12 cellular contexts compared by ENCODE assay signal in the genomic region with DNA sequence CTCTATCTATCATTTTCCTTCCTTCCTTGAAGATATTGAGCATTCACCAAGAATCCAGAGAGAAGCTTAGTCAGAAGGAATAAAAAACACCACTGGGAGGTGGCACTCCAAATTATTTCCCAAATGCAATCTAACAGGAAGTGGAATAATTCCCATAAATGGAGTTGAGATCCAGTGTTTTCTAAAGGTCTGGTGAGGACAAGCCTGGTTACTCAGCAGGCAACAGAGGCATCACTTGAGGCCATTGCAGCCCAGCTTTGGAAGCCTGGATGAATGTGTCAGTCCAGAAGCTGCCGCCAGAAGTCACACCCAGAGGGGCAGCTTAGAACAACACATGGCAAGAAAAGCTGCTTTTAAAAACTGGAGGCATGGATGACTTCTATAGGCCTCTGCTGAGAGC.
DNase-seq lines count a peak whose midpoint lies in the region; ATAC-seq and TF ChIP-seq lines count a peak whose summit lies in the region.
"Had no signal": no experiment of that assay in that cellular context is flagged by ENCODE, and none has a peak within 500 bp of the region (broad histone marks: within the 10 kb centered on the region; RNA-seq: fewer than 3 reads in every experiment).

No MANE protein-coding gene starts in this region.

- CTCF ChIA-PET in AG04449 (lab: Yijun Ruan, JAX), result interaction anchor here (0.6 to 1.4 kb wide), 5 partner anchors 34 to 693 kb away, joined by 3 read pairs; no protein-coding TSS in a partner anchor

- H3F3A ChIP-seq in MM.1S (ENCODE audit: insufficient read depth, low read length), result no peaks in the 10 kb centered on the region

- H3K27me3 ChIP-seq in right lobe of liver (no peaks in the 10 kb centered on the region), MM.1S (replicated peaks; ENCODE audit: insufficient read depth, low read length) (no peaks in the 10 kb centered on the region)
- H3K27me3 ChIP-seq: left lung had no signal

- H3K4me1 ChIP-seq in right lobe of liver, result no peaks in the 10 kb centered on the region
- peaks cover 9% of the 10 kb centered on the region for H3K4me1 ChIP-seq in MM.1S (ENCODE audit: low read length)
- H3K4me1 ChIP-seq: left lung had no signal

- intact Hi-C loops in right lobe of liver (cut with DNase I), result no loop called here

- H3K4me3 Mint-ChIP-seq in effector memory CD8-positive, alpha-beta T cell, result peak overlapping the region in 1 of 2 donors; percentile 82

- no peaks in the 10 kb centered on the region for H3K79me2 ChIP-seq in MM.1S (ENCODE audit: low read length)

- H4K20me1 ChIP-seq in MM.1S (ENCODE audit: insufficient read depth, low read length), result no peaks in the 10 kb centered on the region

- H2AFZ ChIP-seq in MM.1S (ENCODE audit: low read length), result no peak overlapping the region

- no peaks in the 10 kb centered on the region for H3K9me3 Mint-ChIP-seq in effector memory CD8-positive, alpha-beta T cell
- H3K9me3 Mint-ChIP-seq: activated naive CD4-positive, alpha-beta T cell treated with anti-CD3 and anti-CD28 coated beads, Interleukin-2, amount 50 U/mL, for 72 hours had no signal

- TF ChIP-seq CTCF in AG04449 (IDR thresholded peaks at IDR 0.05; ENCODE audit: insufficient read depth, low read length, missing control alignments), result no peak
- TF ChIP-seq CTCF in right lobe of liver (IDR thresholded peaks at IDR 0.05), result no peak
- TF ChIP-seq CTCF in MM.1S (IDR thresholded peaks at IDR 0.05; ENCODE audit: low read length), result no peak

- no peak for ATAC-seq in effector memory CD8-positive, alpha-beta T cell (replicated peaks)
- peak; percentile 16 to 69 (median 48) for ATAC-seq in right lobe of liver
- ATAC-seq in GM18520 (IDR thresholded peaks at IDR 0.05; ENCODE audit: unreplicated experiment), result no peak
- no peak for ATAC-seq in GM21825 (IDR thresholded peaks at IDR 0.05; ENCODE audit: unreplicated experiment)
- ATAC-seq: left lung had no signal

- DNase-seq in AG04449 (ENCODE audit: low read depth, low spot score), result peak; percentile 67
- DNase-seq in LHCN-M2 (ENCODE audit: low read depth), result peak; percentile 56
- DNase-seq in effector memory CD8-positive, alpha-beta T cell, result no peak
- no peak for DNase-seq in right lobe of liver
- no peak for DNase-seq in MM.1S
- DNase-seq in H4 (ENCODE audit: low spot score), result no peak
- DNase-seq: activated CD4-positive, alpha-beta T cell treated with anti-CD3 and anti-CD28 coated beads for 48 hours; left lung; NCI-H510A treated with DMSO at 0.1 percent for 48 hours had no signal

- no peak overlapping the region for H3K9ac ChIP-seq in MM.1S (ENCODE audit: low read length)

- no peak overlapping the region for H3K4me2 ChIP-seq in MM.1S (ENCODE audit: low read depth, low read length)

- POLR2A ChIA-PET in AG04449 (lab: Yijun Ruan, JAX), result interaction anchor here (0.6 to 2.6 kb wide), 4 partner anchors 168 to 289 kb away, joined by 3 to 18 read pairs (median 6); a partner anchor contains a TSS

- H3K4me3 ChIP-seq in AG04449 (ENCODE audit: low read depth, low read length) (no peak overlapping the region), right lobe of liver (no peak overlapping the region), MM.1S (ENCODE audit: low read length) (no peak overlapping the region)
- H3K4me3 ChIP-seq: left lung had no signal

- H3K36me3 ChIP-seq in right lobe of liver (no peaks in the 10 kb centered on the region), MM.1S (replicated peaks; ENCODE audit: insufficient read depth, low read length) (no peaks in the 10 kb centered on the region)
- H3K36me3 ChIP-seq: left lung had no signal

- H3K27ac ChIP-seq in right lobe of liver, result no peak overlapping the region
- H3K27ac ChIP-seq in MM.1S (ENCODE audit: low read length), result no peak overlapping the region
- H3K27ac ChIP-seq: left lung had no signal

- WGBS in right lobe of liver (ENCODE audit: insufficient coverage, low coverage, low lambda C conversion rate, missing lambda C conversion rate), result 57% methylated on average over 1 of the region's 1 CpG

- no peak for TF ChIP-seq POLR2A in right lobe of liver (IDR thresholded peaks at IDR 0.05)

- H3K27me3 Mint-ChIP-seq in effector memory CD8-positive, alpha-beta T cell, result no peaks in the 10 kb centered on the region

- H3K9me3 ChIP-seq in right lobe of liver, result no peaks in the 10 kb centered on the region
- H3K9me3 ChIP-seq in MM.1S (replicated peaks; ENCODE audit: insufficient read depth, low read length), result no peaks in the 10 kb centered on the region
- H3K9me3 ChIP-seq: left lung had no signal

- peaks cover 28 to 38% of the 10 kb centered on the region in 2 donors for H3K4me1 Mint-ChIP-seq in effector memory CD8-positive, alpha-beta T cell (ENCODE audit: low read depth in 2 of 2)

- peak overlapping the region; percentile 92 to 94 for H3K27ac Mint-ChIP-seq in effector memory CD8-positive, alpha-beta T cell

- H3K9me2 ChIP-seq in MM.1S (replicated peaks; ENCODE audit: insufficient read depth, low read length), result no peaks in the 10 kb centered on the region

- no peaks in the 10 kb centered on the region for H3K36me3 Mint-ChIP-seq in effector memory CD8-positive, alpha-beta T cell (ENCODE audit: insufficient read depth)

Comparison
In these comparisons a context has a peak if more than half of its experiments do, and no peak if none do; other contexts are left out.
1. DNase-seq: peak in AG04449 (single experiment) and LHCN-M2 (single experiment); none in effector memory CD8-positive, alpha-beta T cell (0 of 3), right lobe of liver (0 of 3), MM.1S (single experiment) and H4 (single experiment).
2. ATAC-seq: peak in right lobe of liver (4 of 4); none in effector memory CD8-positive, alpha-beta T cell (single experiment), GM18520 (single experiment) and GM21825 (single experiment).